14 cellular contexts compared by ENCODE assay signal in genomic region chr4:68655764-68656444, GRCh38. TPM values are rescaled to one million over a fixed set of nuclear protein-coding genes. Genes with fewer than 3 reads are reported as not detected.
A peak's percentile ranks its signal among the peaks of the same experiment; 100 is the strongest.
DNase-seq lines count a peak whose midpoint lies in the region; ATAC-seq lines count a peak whose summit lies in the region.
"Had no signal": no experiment of that assay in that cellular context is flagged by ENCODE, and none has a peak within 500 bp of the region (broad histone marks: within the 10 kb centered on the region; RNA-seq: fewer than 3 reads in every experiment).

No MANE protein-coding gene starts in this region.

- no peaks in the 10 kb centered on the region for H3K27me3 Mint-ChIP-seq in activated CD8-positive, alpha-beta memory T cell treated with anti-CD3 and anti-CD28 coated beads, Interleukin-2, amount 10 ng/mL, durations not matched to agents 7 days and 5 days
- H3K27me3 Mint-ChIP-seq: CD4-positive, CD25-positive, alpha-beta regulatory T cell had no signal

- H3K27ac Mint-ChIP-seq in activated CD8-positive, alpha-beta memory T cell treated with anti-CD3 and anti-CD28 coated beads, Interleukin-2, amount 10 ng/mL, durations not matched to agents 7 days and 5 days, result no peak overlapping the region
- H3K27ac Mint-ChIP-seq: CD4-positive, CD25-positive, alpha-beta regulatory T cell had no signal

- DNase-seq in kidney tubule cell (ENCODE audit: low spot score) (peak; percentile 82), NCI-H226 (no peak), DMS 273 (lab: John Stamatoyannopoulos, UW; ENCODE audit: unreplicated experiment) (no peak)
- DNase-seq in activated CD8-positive, alpha-beta memory T cell treated with anti-CD3 and anti-CD28 coated beads, Interleukin-2, amount 10 ng/mL, durations not matched to agents 7 days and 5 days, result no peak
- DNase-seq in stimulated activated CD4-positive, alpha-beta T cell treated with anti-CD3 and anti-CD28 coated beads, Interleukin-4, amount 100 ng/mL, for 4 hours, result no peak
- DNase-seq: brain microvascular endothelial cell; CD4-positive, CD25-positive, alpha-beta regulatory T cell; right cardiac atrium; stimulated activated CD8-positive, alpha-beta memory T cell treated with anti-CD3 and anti-CD28 coated beads, Interleukin-4, amount 100 ng/mL, for 48 hours had no signal

- no peak overlapping the region for H3K4me3 Mint-ChIP-seq in activated CD8-positive, alpha-beta memory T cell treated with anti-CD3 and anti-CD28 coated beads, Interleukin-2, amount 10 ng/mL, durations not matched to agents 7 days and 5 days
- H3K4me3 Mint-ChIP-seq: CD4-positive, CD25-positive, alpha-beta regulatory T cell had no signal

- peaks cover 4% of the 10 kb centered on the region for H3K4me1 Mint-ChIP-seq in activated CD8-positive, alpha-beta memory T cell treated with anti-CD3 and anti-CD28 coated beads, Interleukin-2, amount 10 ng/mL, durations not matched to agents 7 days and 5 days
- H3K4me1 Mint-ChIP-seq: CD4-positive, CD25-positive, alpha-beta regulatory T cell had no signal

- ATAC-seq in GM18517 (IDR thresholded peaks at IDR 0.05; ENCODE audit: unreplicated experiment), result peak; percentile 35
- peak; percentile 26 for ATAC-seq in GM21723 (IDR thresholded peaks at IDR 0.05; ENCODE audit: unreplicated experiment)
- peak; percentile 17 for ATAC-seq in HG03457 (IDR thresholded peaks at IDR 0.05; ENCODE audit: unreplicated experiment)
- ATAC-seq in activated CD8-positive, alpha-beta memory T cell treated with anti-CD3 and anti-CD28 coated beads, Interleukin-2, amount 10 ng/mL, durations not matched to agents 7 days and 5 days, result no peak
- ATAC-seq: right cardiac atrium had no signal

- H3K36me3 Mint-ChIP-seq in activated CD8-positive, alpha-beta memory T cell treated with anti-CD3 and anti-CD28 coated beads, Interleukin-2, amount 10 ng/mL, durations not matched to agents 7 days and 5 days, result no peaks in the 10 kb centered on the region
- H3K36me3 Mint-ChIP-seq: CD4-positive, CD25-positive, alpha-beta regulatory T cell had no signal

- CTCF ChIA-PET in activated CD8-positive, alpha-beta memory T cell treated with anti-CD3 and anti-CD28 coated beads, Interleukin-2, amount 10 ng/mL, durations not matched to agents 7 days and 5 days (lab: Charles Lee), result no interaction called here

- no peaks in the 10 kb centered on the region for H3K9me3 Mint-ChIP-seq in activated CD8-positive, alpha-beta memory T cell treated with anti-CD3 and anti-CD28 coated beads, Interleukin-2, amount 10 ng/mL, durations not matched to agents 7 days and 5 days (ENCODE audit: low read depth)

RNA-seq across cellular contexts. Expression of gene UGT2B15, which starts 14.5 kb away (rescaled TPM):
- total RNA-seq in activated CD8-positive, alpha-beta memory T cell treated with anti-CD3 and anti-CD28 coated beads, Interleukin-2, amount 10 ng/mL, durations not matched to agents 7 days and 5 days, result not detected
- total RNA-seq: CD4-positive, CD25-positive, alpha-beta regulatory T cell; HT1080; lung microvascular endothelial cell; right cardiac atrium had no signal
